ENCODE assay signal across 9 cellular contexts in genomic region chr19:3575260-3575741, GRCh38. TPM values are rescaled to one million over a fixed set of nuclear protein-coding genes. Genes with fewer than 3 reads are reported as not detected.
DNase-seq lines count a peak whose midpoint lies in the region; ATAC-seq and TF ChIP-seq lines count a peak whose summit lies in the region.
"Had no signal": no experiment of that assay in that cellular context is flagged by ENCODE, and none has a peak within 500 bp of the region (broad histone marks: within the 10 kb centered on the region; RNA-seq: fewer than 3 reads in every experiment).

No MANE protein-coding gene starts in this region.

- no peaks in the 10 kb centered on the region for H3K9me3 Mint-ChIP-seq in activated naive CD4-positive, alpha-beta T cell treated with anti-CD3 and anti-CD28 coated beads for 36 hours

- no peaks in the 10 kb centered on the region for H3K27me3 Mint-ChIP-seq in activated naive CD4-positive, alpha-beta T cell treated with anti-CD3 and anti-CD28 coated beads for 36 hours (ENCODE audit: low read depth)

- no peak overlapping the region for H3K27ac Mint-ChIP-seq in activated naive CD4-positive, alpha-beta T cell treated with anti-CD3 and anti-CD28 coated beads for 36 hours

- H3K27ac ChIP-seq in smooth muscle cell (ENCODE audit: low read depth) (no peak overlapping the region), aorta (ENCODE audit: low read depth in 1 of 2, low read length in 2 of 2) (no peak overlapping the region)

- peak; percentile 19 for TF ChIP-seq CTCF in smooth muscle cell (IDR thresholded peaks at IDR 0.05; ENCODE audit: borderline replicate concordance, insufficient read depth, poor library complexity, severe bottlenecking)

- no peak overlapping the region for H3K4me3 Mint-ChIP-seq in activated naive CD4-positive, alpha-beta T cell treated with anti-CD3 and anti-CD28 coated beads for 36 hours

- H3K9ac ChIP-seq in NT2/D1 (ENCODE audit: insufficient read length, low read depth): peak overlapping the region; percentile 50
- no peak overlapping the region for H3K9ac ChIP-seq in smooth muscle cell (ENCODE audit: low read depth)

- H3F3A ChIP-seq in smooth muscle cell (ENCODE audit: low read depth): peaks cover 32% of the 10 kb centered on the region

- intact Hi-C loops in activated naive CD4-positive, alpha-beta T cell treated with anti-CD3 and anti-CD28 coated beads for 36 hours (cut with micrococcal nuclease): no loop called here
- intact Hi-C loops in aorta (cut with DNase I): no loop called here

- 90% methylated on average over 19 of the region's 19 CpGs for WGBS in smooth muscle cell (ENCODE audit: low lambda C conversion rate)
- WGBS in aorta, 2 donors: 91 to 92% methylated on average over 19 of the region's 19 CpGs

- H3K4me1 ChIP-seq in NT2/D1 (ENCODE audit: insufficient read depth, insufficient read length) (peaks cover 17% of the 10 kb centered on the region), smooth muscle cell (ENCODE audit: low read depth) (peaks cover 14% of the 10 kb centered on the region), aorta (ENCODE audit: control insufficient read depth in 1 of 2, insufficient read depth in 2 of 2, low read length in 2 of 2) (peaks cover 0 to under 1% of the 10 kb centered on the region in 2 donors)

- no peaks in the 10 kb centered on the region for H3K9me3 ChIP-seq in NT2/D1 (ENCODE audit: insufficient read depth, low read length)
- no peaks in the 10 kb centered on the region for H3K9me3 ChIP-seq in smooth muscle cell (replicated peaks; ENCODE audit: low read depth)
- H3K9me3 ChIP-seq in aorta (ENCODE audit: control insufficient read depth, low read length): no peaks in the 10 kb centered on the region

- H3K27me3 ChIP-seq in NT2/D1 (ENCODE audit: insufficient read depth, insufficient read length): no peaks in the 10 kb centered on the region
- no peaks in the 10 kb centered on the region for H3K27me3 ChIP-seq in smooth muscle cell (ENCODE audit: low read depth)
- no peaks in the 10 kb centered on the region for H3K27me3 ChIP-seq in aorta (ENCODE audit: control insufficient read depth in 1 of 2, insufficient read depth in 2 of 2, low read length in 1 of 2)

- DNase-seq in activated naive CD4-positive, alpha-beta T cell treated with anti-CD3 and anti-CD28 coated beads for 36 hours: peak; percentile 43
- DNase-seq in activated naive CD4-positive, alpha-beta T cell treated with anti-CD3 and anti-CD28 coated beads, Interleukin-2, amount 50 U/mL, for 16 hours: no peak
- no peak for DNase-seq in NT2/D1 (ENCODE audit: low read depth, low spot score)
- DNase-seq in cerebellum (ENCODE audit: low spot score): peak; percentile 36
- DNase-seq in smooth muscle cell (lab: John Stamatoyannopoulos, UW; ENCODE audit: unreplicated experiment): no peak
- no peak for DNase-seq in aorta
- DNase-seq in NCI-H2029 treated with DMSO at 0.1 percent for 48 hours (lab: John Stamatoyannopoulos, UW): no peak
- DNase-seq in DMS153 treated with DMSO at 0.1 percent for 48 hours (lab: John Stamatoyannopoulos, UW; ENCODE audit: unreplicated experiment): no peak
- DNase-seq: DMS 273 treated with DMSO at 0.1 percent for 48 hours had no signal

- no peak overlapping the region for H2AFZ ChIP-seq in smooth muscle cell (ENCODE audit: low read depth)

- peaks cover 8% of the 10 kb centered on the region for H3K36me3 Mint-ChIP-seq in activated naive CD4-positive, alpha-beta T cell treated with anti-CD3 and anti-CD28 coated beads for 36 hours (ENCODE audit: low read depth)

- no peaks in the 10 kb centered on the region for H3K79me2 ChIP-seq in smooth muscle cell (ENCODE audit: low read depth)

- H4K20me1 ChIP-seq in smooth muscle cell (ENCODE audit: low read depth): peaks cover 45% of the 10 kb centered on the region

- no peak for ATAC-seq in aorta (ENCODE audit: low FRiP score)

- H3K4me3 ChIP-seq in NT2/D1 (ENCODE audit: insufficient read length, low read depth) (no peak overlapping the region), smooth muscle cell (no peak overlapping the region), aorta (ENCODE audit: low read length in 2 of 2) (no peak overlapping the region)

- CTCF ChIA-PET in activated naive CD4-positive, alpha-beta T cell treated with anti-CD3 and anti-CD28 coated beads for 36 hours (lab: Charles Lee): no interaction called here

- H3K4me2 ChIP-seq in smooth muscle cell: no peak overlapping the region

- H3K36me3 ChIP-seq in NT2/D1 (ENCODE audit: insufficient read depth, insufficient read length, low read length) (peaks cover 36% of the 10 kb centered on the region), smooth muscle cell (ENCODE audit: low read depth) (no peaks in the 10 kb centered on the region), aorta (ENCODE audit: control insufficient read depth in 1 of 2, insufficient read depth in 2 of 2, low read length in 1 of 2) (no peaks in the 10 kb centered on the region)

- H3K4me1 Mint-ChIP-seq in activated naive CD4-positive, alpha-beta T cell treated with anti-CD3 and anti-CD28 coated beads for 36 hours (ENCODE audit: low read depth): peaks cover 14% of the 10 kb centered on the region

RNA-seq across cellular contexts. Expression of gene HMG20B, which starts 2.6 kb away (rescaled TPM):
- total RNA-seq in activated naive CD4-positive, alpha-beta T cell treated with anti-CD3 and anti-CD28 coated beads for 36 hours: 10 to 100 TPM; 63.3 to 65.9 TPM
- total RNA-seq in cerebellum (15.4 TPM), smooth muscle cell (86.3 and 109 TPM in 2 replicates), aorta (10 to 100 TPM; 66.3 to 67.8 TPM)
- polyA plus RNA-seq in smooth muscle cell (120 and 128 TPM in 2 replicates), aorta (100 to 1,000 TPM in 1 of 2 donors, 10 to 100 TPM in 1; 67.7 to 175 TPM)

RNA-seq across cellular contexts. Expression of gene GIPC3, which starts 10.0 kb away (rescaled TPM):
- under 1 TPM; 0.20 to 0.29 TPM for total RNA-seq in activated naive CD4-positive, alpha-beta T cell treated with anti-CD3 and anti-CD28 coated beads for 36 hours
- 0.09 TPM for total RNA-seq in cerebellum
- total RNA-seq in smooth muscle cell: 0.13 and 0.27 TPM in 2 replicates
- polyA plus RNA-seq in smooth muscle cell: 0.86 and 0.96 TPM in 2 replicates
- total RNA-seq in aorta: 1 to 10 TPM; 2.6 to 5.0 TPM
- polyA plus RNA-seq in aorta: 1 to 10 TPM in 1 of 2 donors, under 1 TPM in 1; 0.50 to 1.3 TPM

RNA-seq across cellular contexts. Expression of gene MFSD12, which starts 17.9 kb away (rescaled TPM):
- 10 to 100 TPM; 31.3 to 34.0 TPM for total RNA-seq in activated naive CD4-positive, alpha-beta T cell treated with anti-CD3 and anti-CD28 coated beads for 36 hours
- total RNA-seq in cerebellum: 30.4 TPM
- total RNA-seq in smooth muscle cell: 26.8 and 56.0 TPM in 2 replicates
- polyA plus RNA-seq in smooth muscle cell: 73.8 and 93.9 TPM in 2 replicates
- 10 to 100 TPM; 40.7 to 47.7 TPM for total RNA-seq in aorta
- polyA plus RNA-seq in aorta: 10 to 100 TPM in 1 of 2 donors, 1 to 10 TPM in 1; 9.5 to 33.9 TPM

RNA-seq across cellular contexts. Expression of gene TBXA2R, which starts 31.4 kb away (rescaled TPM):
- total RNA-seq in activated naive CD4-positive, alpha-beta T cell treated with anti-CD3 and anti-CD28 coated beads for 36 hours: under 1 TPM; 0.41 to 0.42 TPM
- total RNA-seq in cerebellum: 0.45 TPM
- 1.1 and 1.7 TPM in 2 replicates for total RNA-seq in smooth muscle cell
- polyA plus RNA-seq in smooth muscle cell: 9.3 and 9.4 TPM in 2 replicates
- 10 to 100 TPM; 36.0 to 40.5 TPM for total RNA-seq in aorta
- 10 to 100 TPM in 1 of 2 donors, 1 to 10 TPM in 1; 9.6 to 30.9 TPM for polyA plus RNA-seq in aorta

RNA-seq across cellular contexts. Expression of gene TEKTIP1, which starts 36.3 kb away (rescaled TPM):
- 1 to 10 TPM; 2.1 to 2.5 TPM for total RNA-seq in activated naive CD4-positive, alpha-beta T cell treated with anti-CD3 and anti-CD28 coated beads for 36 hours
- total RNA-seq in cerebellum: 0.54 TPM
- not detected in 2 replicates for total RNA-seq in smooth muscle cell
- polyA plus RNA-seq in smooth muscle cell: 0.62 and 1.8 TPM in 2 replicates
- total RNA-seq in aorta: 1 to 10 TPM; 1.8 to 2.4 TPM
- under 1 TPM in 1 of 2 donors, not detected in 1; 0.46 TPM for polyA plus RNA-seq in aorta

Comparison
In these comparisons a context has a peak if more than half of its experiments do, and no peak if none do; other contexts are left out.
1. DNase-seq: peak in activated naive CD4-positive, alpha-beta T cell treated with anti-CD3 and anti-CD28 coated beads for 36 hours (single experiment) and cerebellum (single experiment); none in activated naive CD4-positive, alpha-beta T cell treated with anti-CD3 and anti-CD28 coated beads, Interleukin-2, amount 50 U/mL, for 16 hours (single experiment), NT2/D1 (single experiment), smooth muscle cell (single experiment), aorta (0 of 2), NCI-H2029 treated with DMSO at 0.1 percent for 48 hours (single experiment) and DMS153 treated with DMSO at 0.1 percent for 48 hours (single experiment).